In genomic region chr11:79708319-79708928, GRCh38 we compare ENCODE assay signal across 9 cellular contexts.
A peak's percentile ranks its signal among the peaks of the same experiment; 100 is the strongest.
DNase-seq lines count a peak whose midpoint lies in the region; ATAC-seq and TF ChIP-seq lines count a peak whose summit lies in the region.
"Had no signal": no experiment of that assay in that cellular context is flagged by ENCODE, and none has a peak within 500 bp of the region (broad histone marks: within the 10 kb centered on the region; RNA-seq: fewer than 3 reads in every experiment).

No MANE protein-coding gene starts in this region.

- H3K27me3 ChIP-seq in gastrocnemius medialis, result no peaks in the 10 kb centered on the region
- H3K27me3 ChIP-seq: pancreas had no signal

- no peak overlapping the region for H3K4me3 ChIP-seq in gastrocnemius medialis
- H3K4me3 ChIP-seq: pancreas had no signal

- ATAC-seq in GM21526 (IDR thresholded peaks at IDR 0.05; ENCODE audit: low FRiP score, unreplicated experiment) (peak; percentile 78), gastrocnemius medialis (no peak)

- TF ChIP-seq CTCF in gastrocnemius medialis (IDR thresholded peaks at IDR 0.05 in 4 of 5, conservative IDR thresholded peaks at IDR 0.05 in 1 of 5), result peak in 1 of 5 experiments; percentile 19

- no peaks in the 10 kb centered on the region for H3K36me3 ChIP-seq in gastrocnemius medialis
- H3K36me3 ChIP-seq: pancreas had no signal

- peak; percentile 42 for DNase-seq in EL
- DNase-seq in LoVo (ENCODE audit: low spot score), result peak; percentile 50
- peak; percentile 62 for DNase-seq in SK-MEL-5 (ENCODE audit: low read depth, low spot score)
- DNase-seq in iPS-NIHi7 (ENCODE audit: extremely low spot score), result peak; percentile 72
- DNase-seq in occipital lobe (lab: John Stamatoyannopoulos, UW), result no peak
- no peak for DNase-seq in gastrocnemius medialis
- DNase-seq in midbrain (lab: John Stamatoyannopoulos, UW), result no peak
- DNase-seq: pancreas had no signal

- no peak for TF ChIP-seq POLR2A in gastrocnemius medialis (IDR thresholded peaks at IDR 0.05)

- in situ Hi-C loops in SK-MEL-5 (cut with HindIII; ENCODE audit: low pct_unique_long_range_greater_than_20kb, low sequenced_read_pairs), result no loop called here
- in situ Hi-C loops in gastrocnemius medialis (cut with MboI; ENCODE audit: low sequenced_read_pairs in 4 of 4), result no loop called here

- no peaks in the 10 kb centered on the region for H3K4me1 ChIP-seq in gastrocnemius medialis
- H3K4me1 ChIP-seq: pancreas had no signal

- intact Hi-C loops in gastrocnemius medialis (cut with DNase I; ENCODE audit: low total_unique reads), result no loop called here

- H3K27ac ChIP-seq in gastrocnemius medialis, result no peak overlapping the region
- H3K27ac ChIP-seq: pancreas had no signal

- no peaks in the 10 kb centered on the region for H3K9me3 ChIP-seq in gastrocnemius medialis
- H3K9me3 ChIP-seq: pancreas had no signal

Comparison
In these comparisons a context has a peak if more than half of its experiments do, and no peak if none do; other contexts are left out.
1. DNase-seq: peak in EL (single experiment), LoVo (single experiment), SK-MEL-5 (single experiment) and iPS-NIHi7 (single experiment); none in occipital lobe (single experiment), gastrocnemius medialis (0 of 2) and midbrain (single experiment).